1 cellular context compared by ENCODE assay signal in the genomic region with DNA sequence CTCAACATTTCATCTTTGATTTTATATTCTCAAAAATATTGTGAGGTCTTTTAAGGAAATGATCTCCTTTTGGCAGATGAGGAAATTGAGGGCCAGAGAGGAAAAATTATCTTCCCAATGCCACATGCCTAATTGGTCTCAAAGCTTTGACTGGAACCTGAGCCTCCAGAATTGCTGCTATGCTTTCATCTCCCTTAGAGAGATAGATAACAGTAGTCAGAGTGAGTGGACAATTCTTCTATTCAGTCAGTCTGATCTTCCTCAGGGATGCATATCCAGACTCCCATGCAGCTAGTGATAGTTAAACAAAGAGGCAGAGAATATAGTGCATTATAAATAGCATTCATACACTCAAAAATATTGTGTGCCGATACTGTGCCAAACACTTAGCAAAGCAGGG.
TF ChIP-seq lines count a peak whose summit lies in the region.

No MANE protein-coding gene starts in this region.

TF ChIP-seq in K562, 482 proteins besides CTCF, POLR2A, EP300 and RAD21 (continued from another document):
- TF ChIP-seq, protein P1, sequence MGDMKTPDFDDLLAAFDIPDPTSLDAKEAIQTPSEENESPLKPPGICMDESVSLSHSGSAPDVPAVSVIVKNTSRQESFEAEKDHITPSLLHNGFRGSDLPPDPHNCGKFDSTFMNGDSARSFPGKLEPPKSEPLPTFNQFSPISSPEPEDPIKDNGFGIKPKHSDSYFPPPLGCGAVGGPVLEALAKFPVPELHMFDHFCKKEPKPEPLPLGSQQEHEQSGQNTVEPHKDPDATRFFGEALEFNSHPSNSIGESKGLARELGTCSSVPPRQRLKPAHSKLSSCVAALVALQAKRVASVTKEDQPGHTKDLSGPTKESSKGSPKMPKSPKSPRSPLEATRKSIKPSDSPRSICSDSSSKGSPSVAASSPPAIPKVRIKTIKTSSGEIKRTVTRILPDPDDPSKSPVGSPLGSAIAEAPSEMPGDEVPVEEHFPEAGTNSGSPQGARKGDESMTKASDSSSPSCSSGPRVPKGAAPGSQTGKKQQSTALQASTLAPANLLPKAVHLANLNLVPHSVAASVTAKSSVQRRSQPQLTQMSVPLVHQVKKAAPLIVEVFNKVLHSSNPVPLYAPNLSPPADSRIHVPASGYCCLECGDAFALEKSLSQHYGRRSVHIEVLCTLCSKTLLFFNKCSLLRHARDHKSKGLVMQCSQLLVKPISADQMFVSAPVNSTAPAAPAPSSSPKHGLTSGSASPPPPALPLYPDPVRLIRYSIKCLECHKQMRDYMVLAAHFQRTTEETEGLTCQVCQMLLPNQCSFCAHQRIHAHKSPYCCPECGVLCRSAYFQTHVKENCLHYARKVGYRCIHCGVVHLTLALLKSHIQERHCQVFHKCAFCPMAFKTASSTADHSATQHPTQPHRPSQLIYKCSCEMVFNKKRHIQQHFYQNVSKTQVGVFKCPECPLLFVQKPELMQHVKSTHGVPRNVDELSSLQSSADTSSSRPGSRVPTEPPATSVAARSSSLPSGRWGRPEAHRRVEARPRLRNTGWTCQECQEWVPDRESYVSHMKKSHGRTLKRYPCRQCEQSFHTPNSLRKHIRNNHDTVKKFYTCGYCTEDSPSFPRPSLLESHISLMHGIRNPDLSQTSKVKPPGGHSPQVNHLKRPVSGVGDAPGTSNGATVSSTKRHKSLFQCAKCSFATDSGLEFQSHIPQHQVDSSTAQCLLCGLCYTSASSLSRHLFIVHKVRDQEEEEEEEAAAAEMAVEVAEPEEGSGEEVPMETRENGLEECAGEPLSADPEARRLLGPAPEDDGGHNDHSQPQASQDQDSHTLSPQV (IDR thresholded peaks at IDR 0.05) = peak; percentile 23; the same call in 1 of the 2 replicates
